Comparison of ENCODE assay signal across 27 cellular contexts in the genomic region with DNA sequence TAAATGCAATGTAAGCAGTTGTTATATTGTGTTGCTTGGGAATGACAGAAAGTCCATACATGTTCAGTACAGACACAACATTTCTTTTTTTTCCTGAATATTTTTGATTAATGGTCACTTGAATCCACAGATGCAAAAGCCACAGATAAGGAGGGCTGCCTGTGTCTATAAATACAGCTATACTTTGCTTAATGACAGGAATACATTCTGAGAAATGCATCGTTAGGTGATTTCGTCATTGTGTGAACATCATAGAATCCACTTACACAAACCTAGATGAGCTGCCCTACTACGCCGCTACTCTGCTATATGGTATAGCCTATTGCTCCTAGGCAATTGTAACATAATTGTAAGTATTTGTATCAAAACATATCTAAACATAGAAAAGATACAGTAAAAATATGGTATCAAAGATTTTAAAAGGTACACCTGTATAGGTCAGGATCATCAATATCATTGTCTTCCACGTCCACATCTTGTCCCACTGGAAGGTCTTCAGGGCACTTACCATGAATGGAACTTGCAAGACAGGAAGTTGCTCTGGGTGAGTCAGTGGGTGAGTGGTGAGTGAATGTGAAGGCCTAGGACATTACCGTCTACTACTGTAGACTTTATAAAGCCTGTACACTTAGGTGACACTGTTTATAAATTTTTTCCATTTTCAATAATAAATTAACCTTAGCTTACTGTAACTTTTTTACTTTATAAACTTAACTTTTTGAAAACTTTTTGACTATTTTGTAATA. TPM values are rescaled to one million over a fixed set of nuclear protein-coding genes. Genes with fewer than 3 reads are reported as not detected.
DNase-seq lines count a peak whose midpoint lies in the region; TF ChIP-seq lines count a peak whose summit lies in the region.
"Had no signal": no experiment of that assay in that cellular context is flagged by ENCODE, and none has a peak within 500 bp of the region (broad histone marks: within the 10 kb centered on the region; RNA-seq: fewer than 3 reads in every experiment).

No MANE protein-coding gene starts in this region.

- H3K27ac Mint-ChIP-seq in activated naive CD4-positive, alpha-beta T cell treated with anti-CD3 and anti-CD28 coated beads for 36 hours: no peak overlapping the region
- H3K27ac Mint-ChIP-seq: activated CD4-positive, alpha-beta memory T cell treated with anti-CD3 and anti-CD28 coated beads, Interleukin-2, amount 10 ng/mL, durations not matched to agents 7 days and 5 days; GM23338 had no signal

- no peak overlapping the region for H3K4me3 Mint-ChIP-seq in activated naive CD4-positive, alpha-beta T cell treated with anti-CD3 and anti-CD28 coated beads for 36 hours
- H3K4me3 Mint-ChIP-seq: activated CD4-positive, alpha-beta memory T cell treated with anti-CD3 and anti-CD28 coated beads, Interleukin-2, amount 10 ng/mL, durations not matched to agents 7 days and 5 days; GM23338; neural crest cell had no signal

- H3K27me3 ChIP-seq in mammary epithelial cell (ENCODE audit: insufficient read depth, low read length): no peaks in the 10 kb centered on the region
- H3K27me3 ChIP-seq: esophagus squamous epithelium, heart right ventricle, SJCRH30 had no signal

- peak overlapping the region; percentile 20 for H3K4me2 ChIP-seq in mammary epithelial cell (ENCODE audit: insufficient read depth, low read depth, low read length)
- H3K4me2 ChIP-seq: GM23338, smooth muscle cell had no signal

- no peak overlapping the region for H3K27ac ChIP-seq in mammary epithelial cell (ENCODE audit: insufficient read depth, low read depth, low read length)
- H3K27ac ChIP-seq: esophagus squamous epithelium, heart right ventricle, SJCRH30 had no signal

- peak; percentile 71 for DNase-seq in EL
- DNase-seq in MV-4-11 (lab: John Stamatoyannopoulos, UW): peak; percentile 24
- peak; percentile 69 for DNase-seq in mammary epithelial cell
- peak; percentile 32 for DNase-seq in glomerular visceral epithelial cell (ENCODE audit: extremely low spot score)
- no peak for DNase-seq in NCI-H748 treated with DMSO at 0.1 percent for 48 hours (lab: John Stamatoyannopoulos, UW)
- no peak for DNase-seq in activated CD8-positive, alpha-beta memory T cell treated with anti-CD3 and anti-CD28 coated beads, Interleukin-2, amount 50 U/mL, for 4 hours
- DNase-seq in activated naive CD4-positive, alpha-beta T cell treated with anti-CD3 and anti-CD28 coated beads for 36 hours: no peak
- no peak for DNase-seq in SKM-1 (lab: John Stamatoyannopoulos, UW; ENCODE audit: unreplicated experiment)
- DNase-seq: activated CD4-positive, alpha-beta memory T cell treated with anti-CD3 and anti-CD28 coated beads, Interleukin-2, amount 10 ng/mL, durations not matched to agents 7 days and 5 days; cerebellar nuclear complex; DMS 273 treated with DMSO at 0.1 percent for 48 hours; effector CD4-positive, alpha-beta T cell; esophagus squamous epithelium; heart right ventricle; left ventricle myocardium superior; mucosa of descending colon; NCI-H1436 treated with DMSO at 0.1 percent for 48 hours; NCI-H2171; SJCRH30; stimulated activated CD4-positive, alpha-beta T cell treated with anti-CD3 and anti-CD28 coated beads, Interleukin-2, amount 100 ng/mL, for 48 hours; stimulated activated naive CD4-positive, alpha-beta T cell treated with Interleukin-2 at 50 U/mL for 16 hours; T-helper 2 cell had no signal

- no peak for TF ChIP-seq CTCF in mammary epithelial cell (conservative IDR thresholded peaks at IDR 0.05 in 1 of 2, IDR thresholded peaks at IDR 0.05 in 1 of 2; ENCODE audit: extremely low read depth in 1 of 2, insufficient read depth in 1 of 2, low read depth in 1 of 2, low read length in 2 of 2)

- no peaks in the 10 kb centered on the region for H4K20me1 ChIP-seq in mammary epithelial cell (ENCODE audit: insufficient read depth, low read length)

- dilution Hi-C loops in mammary epithelial cell (cut with HindIII; ENCODE audit: low sequenced_read_pairs): no loop called here

- TSS peak; percentile 33 for BruUV-seq in mammary epithelial cell (replicated peaks; lab: Mats Ljungman, UMichigan)

- H3K36me3 Mint-ChIP-seq in activated naive CD4-positive, alpha-beta T cell treated with anti-CD3 and anti-CD28 coated beads for 36 hours (ENCODE audit: low read depth): no peaks in the 10 kb centered on the region

- H2AFZ ChIP-seq in mammary epithelial cell (ENCODE audit: low read depth, low read length): no peak overlapping the region
- H2AFZ ChIP-seq: GM23338 had no signal

- no peaks in the 10 kb centered on the region for H3K36me3 ChIP-seq in mammary epithelial cell (ENCODE audit: insufficient read depth, low read length)
- H3K36me3 ChIP-seq: esophagus squamous epithelium, heart right ventricle, SJCRH30 had no signal

- intact Hi-C loops in mammary epithelial cell (cut with micrococcal nuclease): no loop called here
- intact Hi-C loops in activated naive CD4-positive, alpha-beta T cell treated with anti-CD3 and anti-CD28 coated beads for 36 hours (cut with micrococcal nuclease): no loop called here

- in situ Hi-C loops in mammary epithelial cell (cut with MboI; ENCODE audit: low sequenced_read_pairs in 2 of 2): no loop called here

- H3K4me1 ChIP-seq in mammary epithelial cell (ENCODE audit: insufficient read depth, low read length): peaks cover 56% of the 10 kb centered on the region

- H3K4me3 ChIP-seq in mammary epithelial cell (replicated peaks in 1 of 3; ENCODE audit: insufficient read depth in 1 of 3, low read depth in 2 of 3, low read length in 3 of 3): no peak overlapping the region
- H3K4me3 ChIP-seq: esophagus squamous epithelium, GM23338, heart right ventricle, mucosa of descending colon, SJCRH30, smooth muscle cell had no signal

- WGBS in mammary epithelial cell (ENCODE audit: low coverage, missing lambda C conversion rate): 69% methylated on average over 6 of the region's 6 CpGs

- no peaks in the 10 kb centered on the region for H3K79me2 ChIP-seq in mammary epithelial cell (ENCODE audit: insufficient read depth, low read length)

- H3K27me3 Mint-ChIP-seq in activated naive CD4-positive, alpha-beta T cell treated with anti-CD3 and anti-CD28 coated beads for 36 hours (ENCODE audit: low read depth): peaks cover 8% of the 10 kb centered on the region

- H3K9me3 Mint-ChIP-seq in activated naive CD4-positive, alpha-beta T cell treated with anti-CD3 and anti-CD28 coated beads for 36 hours: no peaks in the 10 kb centered on the region
- H3K9me3 Mint-ChIP-seq: activated CD4-positive, alpha-beta memory T cell treated with anti-CD3 and anti-CD28 coated beads, Interleukin-2, amount 10 ng/mL, durations not matched to agents 7 days and 5 days; GM23338 had no signal

- CTCF ChIA-PET in mammary epithelial cell (lab: Charles Lee; ENCODE audit: low non-redundant PET): no interaction called here
- CTCF ChIA-PET in activated naive CD4-positive, alpha-beta T cell treated with anti-CD3 and anti-CD28 coated beads for 36 hours (lab: Charles Lee): interaction anchor here (0.6 to 1.0 kb wide), 5 partner anchors 13 to 195 kb away, joined by 3 to 4 read pairs (median 3); partner anchors contain the start of gene PREP

- no peaks in the 10 kb centered on the region for H3K9me3 ChIP-seq in mammary epithelial cell (replicated peaks; ENCODE audit: insufficient read depth, low read length)
- H3K9me3 ChIP-seq: esophagus squamous epithelium, heart right ventricle, mucosa of descending colon, SJCRH30 had no signal

- no peak overlapping the region for H3K9ac ChIP-seq in mammary epithelial cell (ENCODE audit: insufficient read depth, low read length)

- peaks cover 3% of the 10 kb centered on the region for H3K4me1 Mint-ChIP-seq in activated naive CD4-positive, alpha-beta T cell treated with anti-CD3 and anti-CD28 coated beads for 36 hours (ENCODE audit: low read depth)

RNA-seq across cellular contexts. Expression of gene POPDC3, which starts 27.9 kb away (rescaled TPM):
- 10 to 100 TPM; 14.4 to 34.0 TPM for total RNA-seq in mammary epithelial cell
- 24.4 TPM for polyA plus RNA-seq in mammary epithelial cell
- polyA minus RNA-seq in mammary epithelial cell: 24.5 TPM
- total RNA-seq in activated naive CD4-positive, alpha-beta T cell treated with anti-CD3 and anti-CD28 coated beads for 36 hours: not detected
- total RNA-seq: activated CD4-positive, alpha-beta memory T cell treated with anti-CD3 and anti-CD28 coated beads, Interleukin-2, amount 10 ng/mL, durations not matched to agents 7 days and 5 days; HT-29; OCI-LY7 had no signal

Comparison
In these comparisons a context has a peak if more than half of its experiments do, and no peak if none do; other contexts are left out.
1. DNase-seq: peak in EL (single experiment), MV-4-11 (single experiment), mammary epithelial cell (single experiment) and glomerular visceral epithelial cell (single experiment); none in NCI-H748 treated with DMSO at 0.1 percent for 48 hours (single experiment), activated CD8-positive, alpha-beta memory T cell treated with anti-CD3 and anti-CD28 coated beads, Interleukin-2, amount 50 U/mL, for 4 hours (single experiment), activated naive CD4-positive, alpha-beta T cell treated with anti-CD3 and anti-CD28 coated beads for 36 hours (single experiment) and SKM-1 (single experiment).
2. RNA of gene POPDC3, which starts 27.9 kb away (total RNA-seq): 14.4 to 34.0 TPM in mammary epithelial cell; not detected in activated naive CD4-positive, alpha-beta T cell treated with anti-CD3 and anti-CD28 coated beads for 36 hours; every median in the first group is over 10 times any median in the second.